In genomic region chr9:35051069-35051967, GRCh38 we compare ENCODE assay signal across 1 cellular context.
TF ChIP-seq lines count a peak whose summit lies in the region.

No MANE protein-coding gene starts in this region.

TF ChIP-seq in GM12878, 131 proteins besides CTCF, POLR2A, EP300 and RAD21:
- peak; percentile 68; the same call in 1 of the 2 replicates for TF ChIP-seq SMC3 (IDR thresholded peaks at IDR 0.05; ENCODE audit: borderline replicate concordance, low read length)
- TF ChIP-seq PAX5 (IDR thresholded peaks at IDR 0.05; ENCODE audit: borderline replicate concordance, low read depth, low read length), result no peak
- TF ChIP-seq ZBTB40 (IDR thresholded peaks at IDR 0.05; ENCODE audit: borderline replicate concordance), result peak; percentile 91
- TF ChIP-seq ZNF687 (IDR thresholded peaks at IDR 0.05), result no peak
- TF ChIP-seq BHLHE40 (IDR thresholded peaks at IDR 0.05; ENCODE audit: borderline replicate concordance in 1 of 2, low read depth in 2 of 2, low read length in 1 of 2), result 0 out of 4 replicates have a peak, but pooled peaks of 1 of the 2 experiments have one; percentile 9
- TF ChIP-seq YY1 (IDR thresholded peaks at IDR 0.05; ENCODE audit: low read depth, low read length), result 0 out of 2 replicates have a peak, but pooled peaks have one; percentile 42
